27 cellular contexts compared by ENCODE assay signal in genomic region chr1:4489486-4489885, GRCh38.
"Had no signal": no experiment of that assay in that cellular context is flagged by ENCODE, and none has a peak within 500 bp of the region (broad histone marks: within the 10 kb centered on the region; RNA-seq: fewer than 3 reads in every experiment).

No MANE protein-coding gene starts in this region.

- H3K9me3 ChIP-seq: left lung, neutrophil, right lobe of liver, uterus had no signal

- DNase-seq: hypothalamus; immature natural killer cell; kidney; left colon; left lung; mesendoderm; naive B cell; natural killer cell; nephron progenitor cell; occipital lobe; right lobe of liver; stimulated activated CD4-positive, alpha-beta T cell treated with anti-CD3 and anti-CD28 coated beads, Interleukin-4, amount 100 ng/mL, for 24 hours; stimulated activated naive CD4-positive, alpha-beta T cell treated with Interleukin-2 at 50 U/mL for 16 hours; stimulated activated naive CD8-positive, alpha-beta T cell treated with anti-CD3 and anti-CD28 coated beads, Interleukin-15, amount 100 ng/mL, for 72 hours; substantia nigra; uterus had no signal

- H3K4me3 Mint-ChIP-seq: immature natural killer cell; mesothelial cell of epicardium; naive B cell; natural killer cell; nephron progenitor cell; neural progenitor cell; stimulated activated effector memory CD8-positive, alpha-beta T cell treated with anti-CD3 and anti-CD28 coated beads, Interleukin-12 subunit alpha, Interleukin-12 subunit beta, amount 100 ng/mL, for 72 hours; stimulated activated naive CD8-positive, alpha-beta T cell treated with anti-CD3 and anti-CD28 coated beads, Interleukin-15, amount 100 ng/mL, for 72 hours; type B pancreatic cell had no signal

- H3K36me3 ChIP-seq: left lung, neural progenitor cell, neutrophil, right atrium auricular region, right lobe of liver, tibial nerve, uterus had no signal

- H3K79me2 ChIP-seq: parathyroid adenoma had no signal

- H3K9me3 Mint-ChIP-seq: immature natural killer cell, mesothelial cell of epicardium, natural killer cell, nephron progenitor cell, type B pancreatic cell had no signal

- H3K4me1 Mint-ChIP-seq: immature natural killer cell; mesothelial cell of epicardium; naive B cell; natural killer cell; stimulated activated effector memory CD8-positive, alpha-beta T cell treated with anti-CD3 and anti-CD28 coated beads, Interleukin-12 subunit alpha, Interleukin-12 subunit beta, amount 100 ng/mL, for 72 hours had no signal

- H3K4me2 ChIP-seq: neural progenitor cell had no signal

- H3K4me1 ChIP-seq: left lung, neural progenitor cell, parathyroid adenoma, right atrium auricular region, right lobe of liver, tibial nerve, uterus had no signal

- H3K27me3 ChIP-seq: neural progenitor cell, neutrophil, right atrium auricular region, right lobe of liver, tibial nerve, uterus had no signal

- H3K36me3 Mint-ChIP-seq: immature natural killer cell; mesothelial cell of epicardium; natural killer cell; neural progenitor cell; stimulated activated effector memory CD8-positive, alpha-beta T cell treated with anti-CD3 and anti-CD28 coated beads, Interleukin-12 subunit alpha, Interleukin-12 subunit beta, amount 100 ng/mL, for 72 hours; type B pancreatic cell had no signal

- H3K4me3 ChIP-seq: left lung, lung, neural progenitor cell, right atrium auricular region, right lobe of liver, skin epidermis, tibial nerve, uterus had no signal

- H3K27ac ChIP-seq: left lung, neural progenitor cell, neutrophil, parathyroid adenoma, right atrium auricular region, right lobe of liver, skin epidermis, tibial nerve, uterus had no signal

- H2AFZ ChIP-seq: neural progenitor cell, parathyroid adenoma had no signal

- H3K27ac Mint-ChIP-seq: immature natural killer cell; mesothelial cell of epicardium; natural killer cell; nephron progenitor cell; neural progenitor cell; progenitor cell of endocrine pancreas; stimulated activated effector memory CD8-positive, alpha-beta T cell treated with anti-CD3 and anti-CD28 coated beads, Interleukin-12 subunit alpha, Interleukin-12 subunit beta, amount 100 ng/mL, for 72 hours; stimulated activated naive CD8-positive, alpha-beta T cell treated with anti-CD3 and anti-CD28 coated beads, Interleukin-15, amount 100 ng/mL, for 72 hours; type B pancreatic cell had no signal

- ATAC-seq: left colon; left lung; natural killer cell; right lobe of liver; stimulated activated effector memory CD8-positive, alpha-beta T cell treated with anti-CD3 and anti-CD28 coated beads, Interleukin-12 subunit alpha, Interleukin-12 subunit beta, amount 100 ng/mL, for 72 hours; stimulated activated naive CD8-positive, alpha-beta T cell treated with anti-CD3 and anti-CD28 coated beads, Interleukin-15, amount 100 ng/mL, for 72 hours had no signal
